ENCODE assay signal across 8 cellular contexts in genomic region chr6:10478187-10479040, GRCh38. TPM values are rescaled to one million over a fixed set of nuclear protein-coding genes. Genes with fewer than 3 reads are reported as not detected.
A peak's percentile ranks its signal among the peaks of the same experiment; 100 is the strongest.
DNase-seq lines count a peak whose midpoint lies in the region; ATAC-seq and TF ChIP-seq lines count a peak whose summit lies in the region.

No MANE protein-coding gene starts in this region.

- TF ChIP-seq RAD21 in liver (IDR thresholded peaks at IDR 0.05), result peak; percentile 74 to 80

- H3K9me3 ChIP-seq in liver (ENCODE audit: control insufficient read depth in 4 of 4, low read length in 3 of 4), result no peaks in the 10 kb centered on the region

- H3K4me3 Mint-ChIP-seq in brain, result no peak overlapping the region

- TF ChIP-seq CTCF in brain (conservative IDR thresholded peaks at IDR 0.05) (peak; percentile 68 to 88), liver (IDR thresholded peaks at IDR 0.05; ENCODE audit: low read depth, low read length, missing input control) (peak; percentile 58)

- H3K36me3 Mint-ChIP-seq in brain, result no peaks in the 10 kb centered on the region

- H3K4me3 ChIP-seq in H7 (ENCODE audit: insufficient read depth, low read depth, low read length) (no peak overlapping the region), liver (ENCODE audit: low read depth in 1 of 3, low read length in 3 of 3) (no peak overlapping the region)

- H3K36me3 ChIP-seq in H7 (replicated peaks; ENCODE audit: control insufficient read depth, insufficient read depth, low read length) (no peaks in the 10 kb centered on the region), liver (ENCODE audit: control insufficient read depth in 4 of 4, insufficient read depth in 3 of 4, low read depth in 1 of 4, low read length in 3 of 4) (no peaks in the 10 kb centered on the region)

- H3K4me1 Mint-ChIP-seq in brain, result no peaks in the 10 kb centered on the region

- WGBS in liver, result 52% methylated on average over 10 of the region's 10 CpGs

- H3K4me1 ChIP-seq in liver (ENCODE audit: control insufficient read depth in 4 of 4, insufficient read depth in 4 of 4, low read length in 3 of 4), result no peaks in the 10 kb centered on the region

- peaks cover 9% of the 10 kb centered on the region for H3K27me3 Mint-ChIP-seq in brain

- no peak overlapping the region for H3K27ac ChIP-seq in liver (ENCODE audit: low read depth in 1 of 2, low read length in 2 of 2)

- H3K27me3 ChIP-seq in H7 (ENCODE audit: control insufficient read depth, insufficient read depth, low read length) (no peaks in the 10 kb centered on the region), liver (ENCODE audit: control insufficient read depth in 4 of 4, insufficient read depth in 4 of 4, low read length in 3 of 4) (no peaks in the 10 kb centered on the region)

- H3K27ac Mint-ChIP-seq in brain, result no peak overlapping the region

- DNase-seq in DMS153 treated with DMSO at 0.1 percent for 48 hours (lab: John Stamatoyannopoulos, UW; ENCODE audit: unreplicated experiment), result peak; percentile 4
- DNase-seq in DMS153 (lab: John Stamatoyannopoulos, UW), result no peak
- peak; percentile 76 for DNase-seq in H7
- DNase-seq in NCI-H2227 treated with DMSO at 0.1 percent for 48 hours (lab: John Stamatoyannopoulos, UW), result peak; percentile 27
- no peak for DNase-seq in nucleus accumbens (lab: John Stamatoyannopoulos, UW)

- no peak for ATAC-seq in GM19351 (IDR thresholded peaks at IDR 0.05; ENCODE audit: unreplicated experiment)

- peaks cover 0 to 4% (median 0%) of the 10 kb centered on the region in 5 experiments for H3K9me3 Mint-ChIP-seq in brain

- no peak overlapping the region for H3K9ac ChIP-seq in liver (ENCODE audit: low read depth in 1 of 2, low read length in 2 of 2)

TF ChIP-seq in liver, 16 proteins besides CTCF, POLR2A, EP300 and RAD21:
- no peak for TF ChIP-seq REST (IDR thresholded peaks at IDR 0.05)
- no peak for TF ChIP-seq SP1 (IDR thresholded peaks at IDR 0.05)
- no peak for TF ChIP-seq ATF3 (IDR thresholded peaks at IDR 0.05)
TF ChIP-seq in liver: peak in this region for 0.

RNA-seq across cellular contexts. Expression of gene GCNT2, which starts 42.7 kb away (rescaled TPM):
- 33.4 and 52.5 TPM in 2 replicates for total RNA-seq in H7 (2014; rRNA removed; shearing (Covaris generic))
- 9.3 TPM for polyA plus RNA-seq in brain (ENCODE audit: insufficient read depth, low read depth, low replicate concordance)
- total RNA-seq in liver, result 10 to 100 TPM in 1 of 2 donors, 1 to 10 TPM in 1; 2.8 to 16.7 TPM
- polyA plus RNA-seq in liver, result 1 to 10 TPM; 4.1 to 4.3 TPM

Comparison
In these comparisons a context has a peak if more than half of its experiments do, and no peak if none do; other contexts are left out.
1. DNase-seq: peak in DMS153 treated with DMSO at 0.1 percent for 48 hours (single experiment), H7 (single experiment) and NCI-H2227 treated with DMSO at 0.1 percent for 48 hours (single experiment); none in DMS153 (single experiment) and nucleus accumbens (0 of 56).